In the genomic region with DNA sequence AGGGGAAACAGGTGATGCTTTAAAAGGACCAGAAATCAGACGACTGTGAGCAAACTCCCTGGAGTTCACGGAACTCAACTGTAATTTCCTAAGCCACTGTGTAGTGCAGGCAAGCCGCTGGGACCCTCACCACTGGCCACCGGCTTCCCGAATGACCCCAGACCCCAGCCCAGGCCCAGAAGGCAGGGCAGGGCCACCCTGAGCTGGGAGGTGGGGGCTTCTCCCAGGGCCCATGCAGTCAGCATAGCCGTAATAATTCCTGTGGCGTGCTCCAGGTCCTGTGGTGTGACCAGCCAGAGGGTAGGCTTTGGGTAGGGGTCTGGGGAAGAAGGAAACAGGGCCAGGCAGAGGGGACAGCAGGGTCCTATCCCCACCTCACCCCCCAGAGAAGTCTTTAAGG, we compare ENCODE assay signal across 18 cellular contexts. TPM values are rescaled to one million over a fixed set of nuclear protein-coding genes. Genes with fewer than 3 reads are reported as not detected.
DNase-seq lines count a peak whose midpoint lies in the region; ATAC-seq and TF ChIP-seq lines count a peak whose summit lies in the region.
"Had no signal": no experiment of that assay in that cellular context is flagged by ENCODE, and none has a peak within 500 bp of the region (broad histone marks: within the 10 kb centered on the region; RNA-seq: fewer than 3 reads in every experiment).

No MANE protein-coding gene starts in this region.

- no peak overlapping the region for H2BK15ac ChIP-seq in mesenchymal stem cell (ENCODE audit: low read depth, poor library complexity, severe bottlenecking)

- no peaks in the 10 kb centered on the region for H3F3A ChIP-seq in GM23338 (replicated peaks; ENCODE audit: low read depth)

- peaks cover 14% of the 10 kb centered on the region for H3K4me1 ChIP-seq in GM23338 (ENCODE audit: insufficient read depth)
- H3K4me1 ChIP-seq in mesenchymal stem cell (ENCODE audit: control insufficient read depth, insufficient read depth, low read depth, low read length), result peaks cover 17% of the 10 kb centered on the region
- H3K4me1 ChIP-seq in stomach, result peaks cover 9 to 21% (median 17%) of the 10 kb centered on the region in 4 donors

- no peak overlapping the region for H4K8ac ChIP-seq in mesenchymal stem cell (ENCODE audit: low read length)

- H3K4me3 Mint-ChIP-seq in activated naive CD8-positive, alpha-beta T cell treated with anti-CD3 and anti-CD28 coated beads, Interleukin-2, amount 10 ng/mL, durations not matched to agents 7 days and 5 days, result no peak overlapping the region
- no peak overlapping the region for H3K4me3 Mint-ChIP-seq in activated naive CD8-positive, alpha-beta T cell treated with anti-CD3 and anti-CD28 coated beads, Interleukin-2, amount 50 U/mL, for 24 hours
- no peak overlapping the region; the same call in 2 of the 3 replicates for H3K4me3 Mint-ChIP-seq in GM23338
- H3K4me3 Mint-ChIP-seq in stimulated activated naive B cell treated with anti-CD40 and anti-IgM and Interleukin-4, amounts not matched to agents 10 μg/mL and 1 μg/mL and 100 μg/mL, for 72 hours, result no peak overlapping the region

- no peaks in the 10 kb centered on the region for H3K9me3 ChIP-seq in mesenchymal stem cell (ENCODE audit: control insufficient read depth, low read length)
- no peaks in the 10 kb centered on the region for H3K9me3 ChIP-seq in stomach
- H3K9me3 ChIP-seq: Peyer's patch had no signal

- no peak overlapping the region for H2BK5ac ChIP-seq in mesenchymal stem cell (ENCODE audit: low read depth, low read length, poor library complexity, severe bottlenecking)

- no peak overlapping the region for H3K23ac ChIP-seq in mesenchymal stem cell (ENCODE audit: low read length in 2 of 2)

- H3K4me1 Mint-ChIP-seq in activated naive CD8-positive, alpha-beta T cell treated with anti-CD3 and anti-CD28 coated beads, Interleukin-2, amount 10 ng/mL, durations not matched to agents 7 days and 5 days, result peaks cover 13% of the 10 kb centered on the region
- peaks cover 15% of the 10 kb centered on the region for H3K4me1 Mint-ChIP-seq in activated naive CD8-positive, alpha-beta T cell treated with anti-CD3 and anti-CD28 coated beads, Interleukin-2, amount 50 U/mL, for 24 hours
- peaks cover 14% of the 10 kb centered on the region for H3K4me1 Mint-ChIP-seq in GM23338
- H3K4me1 Mint-ChIP-seq in stimulated activated naive B cell treated with anti-CD40 and anti-IgM and Interleukin-4, amounts not matched to agents 10 μg/mL and 1 μg/mL and 100 μg/mL, for 72 hours, result peaks cover 19 to 44% of the 10 kb centered on the region in 2 donors

- H3K27me3 ChIP-seq in GM23338 (ENCODE audit: insufficient read depth) (peaks cover 78% of the 10 kb centered on the region), mesenchymal stem cell (ENCODE audit: control insufficient read depth in 1 of 2, insufficient read depth in 1 of 2, low read length in 2 of 2) (peaks cover 5 to 14% of the 10 kb centered on the region in 2 experiments), stomach (peaks cover 0 to under 1% (median 0%) of the 10 kb centered on the region in 3 donors)
- H3K27me3 ChIP-seq: Peyer's patch had no signal

- H3K4me3 ChIP-seq in GM23338 (no peak overlapping the region), mesenchymal stem cell (ENCODE audit: insufficient read depth in 1 of 2, low read depth in 1 of 2, low read length in 2 of 2) (no peak overlapping the region), stomach (no peak overlapping the region)
- H3K4me3 ChIP-seq: Peyer's patch had no signal

- TF ChIP-seq POLR2A in stomach (IDR thresholded peaks at IDR 0.05), result no peak

- no peak for TF ChIP-seq CTCF in GM23338 (conservative IDR thresholded peaks at IDR 0.05; ENCODE audit: low read depth in 2 of 2)
- TF ChIP-seq CTCF in stomach (IDR thresholded peaks at IDR 0.05), result no peak

- no peak for TF ChIP-seq EP300 in stomach (IDR thresholded peaks at IDR 0.05)

- POLR2A ChIA-PET in activated naive CD8-positive, alpha-beta T cell treated with anti-CD3 and anti-CD28 coated beads, Interleukin-2, amount 10 ng/mL, durations not matched to agents 7 days and 5 days (lab: Charles Lee), result interaction anchor here (1.0 kb wide), 1 partner anchor 25 kb away, joined by 3 read pairs; a partner anchor contains a TSS

- intact Hi-C loops in stomach (cut with DNase I; ENCODE audit: low total_unique reads), result loop anchor here (10.0 kb wide), 1 partner anchor 294 kb away; no protein-coding TSS in a partner anchor

- H3K36me3 Mint-ChIP-seq in activated naive CD8-positive, alpha-beta T cell treated with anti-CD3 and anti-CD28 coated beads, Interleukin-2, amount 10 ng/mL, durations not matched to agents 7 days and 5 days, result peaks cover 8% of the 10 kb centered on the region
- H3K36me3 Mint-ChIP-seq in activated naive CD8-positive, alpha-beta T cell treated with anti-CD3 and anti-CD28 coated beads, Interleukin-2, amount 50 U/mL, for 24 hours (ENCODE audit: low read depth), result peaks cover 9% of the 10 kb centered on the region
- peaks cover 9% of the 10 kb centered on the region; the same call in 1 of the 3 replicates for H3K36me3 Mint-ChIP-seq in GM23338 (ENCODE audit: low read depth)
- peaks cover 6 to 18% of the 10 kb centered on the region in 2 donors for H3K36me3 Mint-ChIP-seq in stimulated activated naive B cell treated with anti-CD40 and anti-IgM and Interleukin-4, amounts not matched to agents 10 μg/mL and 1 μg/mL and 100 μg/mL, for 72 hours

- no peak for DNase-seq in activated naive CD8-positive, alpha-beta T cell treated with anti-CD3 and anti-CD28 coated beads, Interleukin-2, amount 10 ng/mL, durations not matched to agents 7 days and 5 days
- no peak for DNase-seq in activated naive CD8-positive, alpha-beta T cell treated with anti-CD3 and anti-CD28 coated beads, Interleukin-2, amount 50 U/mL, for 24 hours
- DNase-seq in GM23338 (ENCODE audit: low spot score) (no peak), mesenchymal stem cell (no peak), stomach (peak; percentile 7)
- DNase-seq in stimulated activated naive B cell treated with anti-CD40 and anti-IgM and Interleukin-4, amounts not matched to agents 10 μg/mL and 1 μg/mL and 100 μg/mL, for 72 hours, result no peak
- DNase-seq: AML-193, GF-D8, NCI-H1417, NCI-H2029, NCI-H510A, NCI-H82, SHP77 had no signal

- no peak for ATAC-seq in activated naive CD8-positive, alpha-beta T cell treated with anti-CD3 and anti-CD28 coated beads, Interleukin-2, amount 10 ng/mL, durations not matched to agents 7 days and 5 days (ENCODE audit: low read depth)
- ATAC-seq in activated naive CD8-positive, alpha-beta T cell treated with anti-CD3 and anti-CD28 coated beads, Interleukin-2, amount 50 U/mL, for 24 hours, result no peak
- ATAC-seq in GM23338 (no peak), HG03175 (IDR thresholded peaks at IDR 0.05; ENCODE audit: unreplicated experiment) (no peak), GM21723 (IDR thresholded peaks at IDR 0.05; ENCODE audit: unreplicated experiment) (no peak)
- no peak for ATAC-seq in stimulated activated naive B cell treated with anti-CD40 and anti-IgM and Interleukin-4, amounts not matched to agents 10 μg/mL and 1 μg/mL and 100 μg/mL, for 72 hours (replicated peaks)
- ATAC-seq: HepG2 had no signal

- H3K36me3 ChIP-seq in GM23338 (ENCODE audit: insufficient read depth) (no peaks in the 10 kb centered on the region), mesenchymal stem cell (ENCODE audit: control insufficient read depth in 1 of 2, insufficient read depth in 2 of 2, low read depth in 1 of 2, low read length in 2 of 2) (peaks cover 0 to 9% of the 10 kb centered on the region in 2 experiments), stomach (no peaks in the 10 kb centered on the region)
- H3K36me3 ChIP-seq: Peyer's patch had no signal

- no peak overlapping the region for H2AK5ac ChIP-seq in mesenchymal stem cell (ENCODE audit: low read length, severe bottlenecking)

- peaks cover 8% of the 10 kb centered on the region; the same call in 1 of the 2 replicates for H4K20me1 ChIP-seq in GM23338 (replicated peaks; ENCODE audit: insufficient read depth)

- no peaks in the 10 kb centered on the region for H3K27me3 Mint-ChIP-seq in activated naive CD8-positive, alpha-beta T cell treated with anti-CD3 and anti-CD28 coated beads, Interleukin-2, amount 10 ng/mL, durations not matched to agents 7 days and 5 days
- no peaks in the 10 kb centered on the region for H3K27me3 Mint-ChIP-seq in activated naive CD8-positive, alpha-beta T cell treated with anti-CD3 and anti-CD28 coated beads, Interleukin-2, amount 50 U/mL, for 24 hours
- H3K27me3 Mint-ChIP-seq in GM23338 (ENCODE audit: insufficient read depth, low read depth, poor library complexity), result peaks cover 57% of the 10 kb centered on the region
- no peaks in the 10 kb centered on the region for H3K27me3 Mint-ChIP-seq in stimulated activated naive B cell treated with anti-CD40 and anti-IgM and Interleukin-4, amounts not matched to agents 10 μg/mL and 1 μg/mL and 100 μg/mL, for 72 hours
- H3K27me3 Mint-ChIP-seq: CD8-positive, alpha-beta memory T cell had no signal

- no peak overlapping the region for H3K4ac ChIP-seq in mesenchymal stem cell (ENCODE audit: low read depth in 1 of 2, low read length in 2 of 2)

- H3K18ac ChIP-seq in mesenchymal stem cell (ENCODE audit: low read depth in 1 of 2, low read length in 2 of 2), result no peak overlapping the region

- no peak overlapping the region for H3K9ac ChIP-seq in mesenchymal stem cell (ENCODE audit: low read length)

- no peak overlapping the region for H3K27ac ChIP-seq in GM23338 (ENCODE audit: low read depth)
- no peak overlapping the region for H3K27ac ChIP-seq in mesenchymal stem cell (ENCODE audit: low read length, poor library complexity, severe bottlenecking)
- H3K27ac ChIP-seq in stomach, result no peak overlapping the region
- H3K27ac ChIP-seq: Peyer's patch had no signal

- H3K9me2 ChIP-seq in GM23338 (ENCODE audit: insufficient read depth), result no peaks in the 10 kb centered on the region

- H2AFZ ChIP-seq in GM23338 (no peak overlapping the region), mesenchymal stem cell (ENCODE audit: low read depth, low read length) (peak overlapping the region; percentile 32)

- peak overlapping the region; percentile 1 for H3K27ac Mint-ChIP-seq in activated naive CD8-positive, alpha-beta T cell treated with anti-CD3 and anti-CD28 coated beads, Interleukin-2, amount 10 ng/mL, durations not matched to agents 7 days and 5 days
- H3K27ac Mint-ChIP-seq in activated naive CD8-positive, alpha-beta T cell treated with anti-CD3 and anti-CD28 coated beads, Interleukin-2, amount 50 U/mL, for 24 hours, result no peak overlapping the region
- no peak overlapping the region for H3K27ac Mint-ChIP-seq in GM23338
- H3K27ac Mint-ChIP-seq in stimulated activated naive B cell treated with anti-CD40 and anti-IgM and Interleukin-4, amounts not matched to agents 10 μg/mL and 1 μg/mL and 100 μg/mL, for 72 hours, result no peak overlapping the region

- no peak overlapping the region for H2BK12ac ChIP-seq in mesenchymal stem cell (ENCODE audit: low read length in 2 of 2)

- 0 out of 2 replicates have a peak overlapping the region, but pooled peaks have one; percentile 26 for H3K4me2 ChIP-seq in GM23338
- no peak overlapping the region for H3K4me2 ChIP-seq in mesenchymal stem cell (ENCODE audit: low read length, poor library complexity, severe bottlenecking)

- H4K91ac ChIP-seq in mesenchymal stem cell (ENCODE audit: low read length), result no peak overlapping the region

- peaks cover 12% of the 10 kb centered on the region for H3K79me2 ChIP-seq in GM23338 (replicated peaks; ENCODE audit: insufficient read depth)

- whole genome bisulfite sequencing in mesenchymal stem cell, result 86% methylated on average over 6 of the region's 7 CpGs
- 77 to 91% (median 89%) methylated on average over 3 to 7 of the region's 7 CpGs for WGBS in stomach, 5 donors

- no peaks in the 10 kb centered on the region for H3K9me3 Mint-ChIP-seq in activated naive CD8-positive, alpha-beta T cell treated with anti-CD3 and anti-CD28 coated beads, Interleukin-2, amount 10 ng/mL, durations not matched to agents 7 days and 5 days
- H3K9me3 Mint-ChIP-seq in activated naive CD8-positive, alpha-beta T cell treated with anti-CD3 and anti-CD28 coated beads, Interleukin-2, amount 50 U/mL, for 24 hours, result no peaks in the 10 kb centered on the region
- H3K9me3 Mint-ChIP-seq in GM23338, result no peaks in the 10 kb centered on the region
- no peaks in the 10 kb centered on the region for H3K9me3 Mint-ChIP-seq in stimulated activated naive B cell treated with anti-CD40 and anti-IgM and Interleukin-4, amounts not matched to agents 10 μg/mL and 1 μg/mL and 100 μg/mL, for 72 hours
- H3K9me3 Mint-ChIP-seq: CD8-positive, alpha-beta memory T cell had no signal

- no peak overlapping the region for H3K14ac ChIP-seq in mesenchymal stem cell (ENCODE audit: low read length in 2 of 2)

- H2BK120ac ChIP-seq in mesenchymal stem cell (ENCODE audit: low read depth, low read length), result no peak overlapping the region

- H3K79me1 ChIP-seq in mesenchymal stem cell (replicated peaks; ENCODE audit: low read length, poor library complexity, severe bottlenecking), result peaks cover 23% of the 10 kb centered on the region

RNA-seq across cellular contexts. Expression of a gene that starts 3.5 kb away (rescaled TPM):
- 100 to 1,000 TPM; 266 to 284 TPM for total RNA-seq in activated naive CD8-positive, alpha-beta T cell treated with anti-CD3 and anti-CD28 coated beads, Interleukin-2, amount 10 ng/mL, durations not matched to agents 7 days and 5 days
- total RNA-seq in GM23338 (2014; rRNA removed; shearing (Covaris generic)), result 199 and 210 TPM in 2 replicates
- polyA plus RNA-seq in GM23338 (2016; fragmentation: Nextera tagmentation; extraction: Ambion mirVana) (292 and 306 TPM in 2 replicates), stomach (100 to 1,000 TPM; 230 to 310 (median 271) TPM)
- 366 TPM for polyA plus RNA-seq in mesenchymal stem cell (2013, experiment 1 of 2)
- 367 TPM for polyA plus RNA-seq in mesenchymal stem cell (2013, experiment 2 of 2)
- 100 to 1,000 TPM; 111 to 289 (median 131) TPM for total RNA-seq in stomach

RNA-seq across cellular contexts. Expression of a gene that starts 24.1 kb away (rescaled TPM):
- 10 to 100 TPM; 25.2 to 29.2 TPM for total RNA-seq in activated naive CD8-positive, alpha-beta T cell treated with anti-CD3 and anti-CD28 coated beads, Interleukin-2, amount 10 ng/mL, durations not matched to agents 7 days and 5 days
- 11.3 and 14.0 TPM in 2 replicates for total RNA-seq in GM23338 (2014; rRNA removed; shearing (Covaris generic))
- polyA plus RNA-seq in GM23338 (2016; fragmentation: Nextera tagmentation; extraction: Ambion mirVana) (67.6 and 75.9 TPM in 2 replicates), stomach (10 to 100 TPM; 12.8 to 30.5 (median 20.0) TPM)
- 10.8 TPM for polyA plus RNA-seq in mesenchymal stem cell (2013, experiment 1 of 2)
- 11.6 TPM for polyA plus RNA-seq in mesenchymal stem cell (2013, experiment 2 of 2)
- total RNA-seq in stomach, result 10 to 100 TPM in 2 of 5 donors, 1 to 10 TPM in 2, under 1 TPM in 1; 0.58 to 94.7 (median 5.0) TPM

RNA-seq across cellular contexts. Expression of a gene that starts 30.1 kb away (rescaled TPM):
- 10 to 100 TPM; 53.6 to 53.7 TPM for total RNA-seq in activated naive CD8-positive, alpha-beta T cell treated with anti-CD3 and anti-CD28 coated beads, Interleukin-2, amount 10 ng/mL, durations not matched to agents 7 days and 5 days
- total RNA-seq in GM23338 (2014; rRNA removed; shearing (Covaris generic)), result 81.2 and 92.4 TPM in 2 replicates
- polyA plus RNA-seq in GM23338 (2016; fragmentation: Nextera tagmentation; extraction: Ambion mirVana) (172 and 182 TPM in 2 replicates), stomach (100 to 1,000 TPM; 136 to 158 (median 156) TPM)
- 49.1 TPM for polyA plus RNA-seq in mesenchymal stem cell (2013, experiment 1 of 2)
- 50.1 TPM for polyA plus RNA-seq in mesenchymal stem cell (2013, experiment 2 of 2)
- total RNA-seq in stomach, result 100 to 1,000 TPM in 1 of 5 donors, 10 to 100 TPM in 4; 18.7 to 101 (median 77.4) TPM
